In genomic region chr1:113630340-113631327, GRCh38 we compare ENCODE assay signal across 21 cellular contexts.
DNase-seq lines count a peak whose midpoint lies in the region; ATAC-seq, FAIRE-seq and TF ChIP-seq lines count a peak whose summit lies in the region.
"Had no signal": no experiment of that assay in that cellular context is flagged by ENCODE, and none has a peak within 500 bp of the region (broad histone marks: within the 10 kb centered on the region; RNA-seq: fewer than 3 reads in every experiment).

No MANE protein-coding gene starts in this region.

- peaks cover 26% of the 10 kb centered on the region for H3K36me3 Mint-ChIP-seq in astrocyte (ENCODE audit: low read depth, unreplicated experiment)

- no TSS peak for BruUV-seq in mammary epithelial cell (replicated peaks; lab: Mats Ljungman, UMichigan)

- H3K4me2 ChIP-seq in mammary epithelial cell (ENCODE audit: insufficient read depth, low read depth, low read length): no peak overlapping the region
- H3K4me2 ChIP-seq in astrocyte (ENCODE audit: low read length): no peak overlapping the region
- H3K4me2 ChIP-seq in mesendoderm (ENCODE audit: low read length): no peak overlapping the region

- H3K36me3 ChIP-seq in mammary epithelial cell (ENCODE audit: insufficient read depth, low read length): no peaks in the 10 kb centered on the region
- H3K36me3 ChIP-seq in breast epithelium: no peaks in the 10 kb centered on the region
- H3K36me3 ChIP-seq in astrocyte (ENCODE audit: insufficient read depth, low read length): no peaks in the 10 kb centered on the region
- H3K36me3 ChIP-seq in mesendoderm (ENCODE audit: control insufficient read depth, insufficient read depth, low read length): no peaks in the 10 kb centered on the region

- TF ChIP-seq POLR2A in breast epithelium (IDR thresholded peaks at IDR 0.05): no peak

- no peak overlapping the region for H3K4ac ChIP-seq in mesendoderm (ENCODE audit: low read depth, low read length)

- no peak overlapping the region for H2AK5ac ChIP-seq in mesendoderm (ENCODE audit: low read length)

- no peak for FAIRE-seq in astrocyte (lab: Jason Lieb, UNC)
- FAIRE-seq: K562 had no signal

- no peaks in the 10 kb centered on the region for H3K4me1 ChIP-seq in mammary epithelial cell (ENCODE audit: insufficient read depth, low read length)
- no peaks in the 10 kb centered on the region for H3K4me1 ChIP-seq in breast epithelium
- H3K4me1 ChIP-seq in astrocyte (ENCODE audit: insufficient read depth, low read length): no peaks in the 10 kb centered on the region
- no peaks in the 10 kb centered on the region for H3K4me1 ChIP-seq in mesendoderm (ENCODE audit: control insufficient read depth, low read depth, low read length)

- no peak for TF ChIP-seq CTCF in mammary epithelial cell (conservative IDR thresholded peaks at IDR 0.05 in 1 of 2, IDR thresholded peaks at IDR 0.05 in 1 of 2; ENCODE audit: extremely low read depth in 1 of 2, insufficient read depth in 1 of 2, low read depth in 1 of 2, low read length in 2 of 2)
- TF ChIP-seq CTCF in breast epithelium (IDR thresholded peaks at IDR 0.05): no peak
- TF ChIP-seq CTCF in astrocyte (IDR thresholded peaks at IDR 0.05; ENCODE audit: insufficient read depth, low read depth, low read length): no peak

- no peak overlapping the region for H3K18ac ChIP-seq in mesendoderm (ENCODE audit: low read length)

- H3K4me3 ChIP-seq in mammary epithelial cell (replicated peaks in 1 of 3; ENCODE audit: insufficient read depth in 1 of 3, low read depth in 2 of 3, low read length in 3 of 3): no peak overlapping the region
- no peak overlapping the region for H3K4me3 ChIP-seq in breast epithelium
- H3K4me3 ChIP-seq in astrocyte (ENCODE audit: insufficient read depth, low read depth, low read length): no peak overlapping the region
- no peak overlapping the region for H3K4me3 ChIP-seq in mesendoderm (ENCODE audit: low read length)
- H3K4me3 ChIP-seq: K562 had no signal

- H3K79me1 ChIP-seq in mesendoderm (ENCODE audit: low read length): no peaks in the 10 kb centered on the region

- CTCF ChIA-PET in mammary epithelial cell (lab: Charles Lee; ENCODE audit: low non-redundant PET): no interaction called here

- H3K4me3 Mint-ChIP-seq in astrocyte (ENCODE audit: unreplicated experiment): no peak overlapping the region
- H3K4me3 Mint-ChIP-seq: B cell had no signal

- H3K9ac ChIP-seq in mammary epithelial cell (ENCODE audit: insufficient read depth, low read length) (no peak overlapping the region), astrocyte (ENCODE audit: low read length) (no peak overlapping the region), mesendoderm (ENCODE audit: low read length) (no peak overlapping the region)

- H2AFZ ChIP-seq in mammary epithelial cell (ENCODE audit: low read depth, low read length) (peak overlapping the region; percentile 7), astrocyte (ENCODE audit: low read depth, low read length) (no peak overlapping the region)

- H4K8ac ChIP-seq in mesendoderm (ENCODE audit: low read depth, low read length): no peak overlapping the region

- H4K5ac ChIP-seq in mesendoderm (ENCODE audit: low read length): no peak overlapping the region

- H2BK120ac ChIP-seq in mesendoderm (ENCODE audit: low read depth, low read length): no peak overlapping the region

- intact Hi-C loops in mammary epithelial cell (cut with micrococcal nuclease) (no loop called here), breast epithelium (cut with DNase I; ENCODE audit: low total_unique reads) (no loop called here)

- no peak for ATAC-seq in activated CD4-positive, CD25-positive, alpha-beta regulatory T cell treated with anti-CD3 and anti-CD28 coated beads, Interleukin-2, amount 50 U/mL, for 24 hours
- ATAC-seq: HCT116, K562 had no signal

- 87% methylated on average over 11 of the region's 12 CpGs for WGBS in mammary epithelial cell (ENCODE audit: low coverage, missing lambda C conversion rate)
- no CpG with 5 or more reads among the region's 12 CpGs for WGBS in mesendoderm (ENCODE audit: extremely low coverage, insufficient coverage, low lambda C conversion rate)

- no peak overlapping the region for H3K23ac ChIP-seq in mesendoderm (ENCODE audit: low read length)

- H3K27ac ChIP-seq in mammary epithelial cell (ENCODE audit: insufficient read depth, low read depth, low read length) (no peak overlapping the region), breast epithelium (no peak overlapping the region), astrocyte (ENCODE audit: low read depth, low read length) (no peak overlapping the region), mesendoderm (ENCODE audit: low read depth, low read length) (no peak overlapping the region)

- H4K20me1 ChIP-seq in mammary epithelial cell (ENCODE audit: insufficient read depth, low read length) (no peaks in the 10 kb centered on the region), astrocyte (ENCODE audit: insufficient read depth, low read length) (no peaks in the 10 kb centered on the region)

- dilution Hi-C loops in mammary epithelial cell (cut with HindIII; ENCODE audit: low sequenced_read_pairs): no loop called here

- peak overlapping the region; percentile 53 for H3K27ac Mint-ChIP-seq in astrocyte (ENCODE audit: unreplicated experiment)
- H3K27ac Mint-ChIP-seq: B cell had no signal

- no peak overlapping the region for H3K56ac ChIP-seq in mesendoderm (ENCODE audit: low read length)

- H3K27me3 ChIP-seq in mammary epithelial cell (ENCODE audit: insufficient read depth, low read length): no peaks in the 10 kb centered on the region
- H3K27me3 ChIP-seq in breast epithelium: no peaks in the 10 kb centered on the region
- H3K27me3 ChIP-seq in astrocyte (ENCODE audit: insufficient read depth, low read length): no peaks in the 10 kb centered on the region
- H3K27me3 ChIP-seq in mesendoderm (ENCODE audit: insufficient read depth, low read length, poor library complexity): no peaks in the 10 kb centered on the region

- H3K4me1 Mint-ChIP-seq in astrocyte (ENCODE audit: low read depth, unreplicated experiment): peaks cover 10% of the 10 kb centered on the region
- H3K4me1 Mint-ChIP-seq: B cell had no signal

- no peaks in the 10 kb centered on the region for H3K27me3 Mint-ChIP-seq in astrocyte (ENCODE audit: low read depth, unreplicated experiment)
- H3K27me3 Mint-ChIP-seq: B cell had no signal

- H3K9me3 ChIP-seq in mammary epithelial cell (replicated peaks; ENCODE audit: insufficient read depth, low read length) (no peaks in the 10 kb centered on the region), breast epithelium (peaks cover 6 to 11% of the 10 kb centered on the region in 2 donors), astrocyte (ENCODE audit: insufficient read depth, low read depth, low read length) (no peaks in the 10 kb centered on the region)

- H3K79me2 ChIP-seq in mammary epithelial cell (ENCODE audit: insufficient read depth, low read length): no peaks in the 10 kb centered on the region
- H3K79me2 ChIP-seq in astrocyte (ENCODE audit: insufficient read depth, low read length): no peaks in the 10 kb centered on the region
- H3K79me2 ChIP-seq in mesendoderm (ENCODE audit: control insufficient read depth, insufficient read depth, low read length): no peaks in the 10 kb centered on the region

- peak; percentile 48 for DNase-seq in mammary epithelial cell
- DNase-seq in breast epithelium (ENCODE audit: low spot score in 2 of 2): no peak
- DNase-seq in astrocyte (ENCODE audit: low read depth): no peak
- peak; percentile 26 for DNase-seq in mesendoderm
- DNase-seq in T1000 (lab: John Stamatoyannopoulos, UW): no peak
- no peak for DNase-seq in GM03348 (ENCODE audit: low spot score)
- DNase-seq in A172 (ENCODE audit: low spot score): no peak
- DNase-seq: 8988T, DMS79 treated with DMSO at 0.1 percent for 48 hours, NCI-H1105, NCI-H2081, NCI-H2171 treated with DMSO at 0.1 percent for 48 hours, NCI-H446 treated with DMSO at 0.1 percent for 48 hours, NCI-H748 treated with DMSO at 0.1 percent for 48 hours, OCI-M1, RPMI8226, SHP77 treated with DMSO at 0.1 percent for 48 hours had no signal

- peaks cover 22% of the 10 kb centered on the region for H3K9me3 Mint-ChIP-seq in astrocyte (ENCODE audit: unreplicated experiment)

- no peak overlapping the region for H2BK5ac ChIP-seq in mesendoderm (ENCODE audit: low read length)

- no peak overlapping the region for H2BK15ac ChIP-seq in mesendoderm (replicated peaks; ENCODE audit: low read depth)

- in situ Hi-C loops in mammary epithelial cell (cut with MboI; ENCODE audit: low sequenced_read_pairs in 2 of 2): no loop called here

Comparison
In these comparisons a context has a peak if more than half of its experiments do, and no peak if none do; other contexts are left out.
1. DNase-seq: peak in mammary epithelial cell (single experiment) and mesendoderm (single experiment); none in breast epithelium (0 of 2), astrocyte (single experiment), T1000 (single experiment), GM03348 (single experiment) and A172 (single experiment).